18 cellular contexts compared by ENCODE assay signal in the genomic region with DNA sequence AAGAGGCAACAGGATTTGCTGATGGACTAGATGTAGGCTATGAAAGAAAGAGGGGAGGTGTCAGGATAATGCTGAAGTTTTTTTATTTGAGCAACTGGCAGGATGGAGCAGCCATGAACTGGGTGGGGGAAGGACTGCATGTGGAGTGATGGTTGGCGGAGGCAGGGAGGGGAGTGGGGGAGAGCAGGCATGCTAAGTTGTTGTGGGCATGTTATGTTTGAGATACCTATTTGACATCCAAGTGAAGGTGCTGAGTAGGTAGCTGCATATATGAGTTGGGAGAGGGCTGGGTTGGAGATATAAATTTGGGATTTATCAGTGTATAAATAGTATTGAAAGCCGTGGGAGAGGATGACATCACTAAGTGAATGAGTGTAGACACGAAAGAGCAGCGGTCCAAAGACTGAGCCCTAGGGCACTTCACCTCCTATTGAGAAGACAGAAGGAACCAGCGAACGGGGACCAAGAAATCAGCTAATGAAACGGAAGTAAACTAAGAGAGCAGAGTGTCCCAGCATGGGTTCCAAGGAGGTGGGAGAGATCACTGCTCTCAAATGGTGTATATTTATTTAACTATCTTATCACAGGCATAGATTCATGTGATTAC. TPM values are rescaled to one million over a fixed set of nuclear protein-coding genes. Genes with fewer than 3 reads are reported as not detected.
A peak's percentile ranks its signal among the peaks of the same experiment; 100 is the strongest.
DNase-seq lines count a peak whose midpoint lies in the region; ATAC-seq and TF ChIP-seq lines count a peak whose summit lies in the region.
"Had no signal": no experiment of that assay in that cellular context is flagged by ENCODE, and none has a peak within 500 bp of the region (broad histone marks: within the 10 kb centered on the region; RNA-seq: fewer than 3 reads in every experiment).

No MANE protein-coding gene starts in this region.

- DNase-seq in NCI-H69 (lab: John Stamatoyannopoulos, UW) (peak; percentile 67), head of caudate nucleus (peak in 36 of 42 donors; percentile 35 to 89 (median 63)), putamen (ENCODE audit: low spot score) (peak; percentile 64), gastrocnemius medialis (no peak)
- DNase-seq in activated naive CD4-positive, alpha-beta T cell treated with anti-CD3 and anti-CD28 coated beads for 36 hours = no peak
- DNase-seq in stimulated activated CD4-positive, alpha-beta T cell treated with anti-CD3 and anti-CD28 coated beads, Interleukin-2, amount 100 ng/mL, for 48 hours = no peak
- DNase-seq: ACHN; BE2C; C1 segment of cervical spinal cord; Caco-2; CD4-positive, CD25-positive, alpha-beta regulatory T cell; GM23248; HCEC 1CT; HFFc6 had no signal

- H3K36me3 ChIP-seq in HEK293 (ENCODE audit: control insufficient read depth in 2 of 2, insufficient read depth in 1 of 2, low read length in 2 of 2) (no peaks in the 10 kb centered on the region), gastrocnemius medialis (no peaks in the 10 kb centered on the region)
- H3K36me3 ChIP-seq: BE2C had no signal

- H3K9me3 Mint-ChIP-seq in activated naive CD4-positive, alpha-beta T cell treated with anti-CD3 and anti-CD28 coated beads for 36 hours = no peaks in the 10 kb centered on the region
- H3K9me3 Mint-ChIP-seq: HFFc6, IgD-negative memory B cell had no signal

- peaks cover 18% of the 10 kb centered on the region for H3K27me3 Mint-ChIP-seq in activated naive CD4-positive, alpha-beta T cell treated with anti-CD3 and anti-CD28 coated beads for 36 hours (ENCODE audit: low read depth)

- H3K4me1 Mint-ChIP-seq in activated naive CD4-positive, alpha-beta T cell treated with anti-CD3 and anti-CD28 coated beads for 36 hours (ENCODE audit: low read depth) = peaks cover 17% of the 10 kb centered on the region
- H3K4me1 Mint-ChIP-seq: CD4-positive, CD25-positive, alpha-beta regulatory T cell; IgD-negative memory B cell had no signal

- peaks cover 6 to 18% (median 6%) of the 10 kb centered on the region in 3 donors for H3K27me3 ChIP-seq in gastrocnemius medialis

- no peak overlapping the region for H3K4me3 Mint-ChIP-seq in activated naive CD4-positive, alpha-beta T cell treated with anti-CD3 and anti-CD28 coated beads for 36 hours
- H3K4me3 Mint-ChIP-seq: HFFc6 had no signal

- H3K27ac ChIP-seq in HEK293 (ENCODE audit: extremely low read depth, low read depth, low read length) (no peak overlapping the region), gastrocnemius medialis (no peak overlapping the region)
- H3K27ac ChIP-seq: GM23248 had no signal

- H3K9me3 ChIP-seq in HEK293 (ENCODE audit: control insufficient read depth, insufficient read depth, low read depth, low read length) (no peaks in the 10 kb centered on the region), gastrocnemius medialis (no peaks in the 10 kb centered on the region)
- H3K9me3 ChIP-seq: BE2C, Caco-2 had no signal

- ATAC-seq in gastrocnemius medialis = no peak
- ATAC-seq: HepG2 had no signal

- in situ Hi-C loops in gastrocnemius medialis (cut with MboI; ENCODE audit: low sequenced_read_pairs in 4 of 4) = no loop called here

- no peak for TF ChIP-seq POLR2A in gastrocnemius medialis (IDR thresholded peaks at IDR 0.05)

- H3K36me3 Mint-ChIP-seq in activated naive CD4-positive, alpha-beta T cell treated with anti-CD3 and anti-CD28 coated beads for 36 hours (ENCODE audit: low read depth) = no peaks in the 10 kb centered on the region
- H3K36me3 Mint-ChIP-seq: CD4-positive, CD25-positive, alpha-beta regulatory T cell had no signal

- H3K4me3 ChIP-seq in HEK293 (ENCODE audit: low read depth, low read length) (no peak overlapping the region), gastrocnemius medialis (no peak overlapping the region)
- H3K4me3 ChIP-seq: GM23248 had no signal

- H3K27ac Mint-ChIP-seq in activated naive CD4-positive, alpha-beta T cell treated with anti-CD3 and anti-CD28 coated beads for 36 hours = no peak overlapping the region
- H3K27ac Mint-ChIP-seq: CD4-positive, CD25-positive, alpha-beta regulatory T cell; HFFc6; IgD-negative memory B cell had no signal

- intact Hi-C loops in head of caudate nucleus (cut with DNase I) (no loop called here), gastrocnemius medialis (cut with DNase I; ENCODE audit: low total_unique reads) (no loop called here)
- intact Hi-C loops in activated naive CD4-positive, alpha-beta T cell treated with anti-CD3 and anti-CD28 coated beads for 36 hours (cut with micrococcal nuclease) = no loop called here

- TF ChIP-seq CTCF in HEK293 (tag by site-specific recombination; IDR thresholded peaks at IDR 0.05) (no peak), gastrocnemius medialis (IDR thresholded peaks at IDR 0.05 in 4 of 5, conservative IDR thresholded peaks at IDR 0.05 in 1 of 5) (no peak)

- POLR2A ChIA-PET in HEK293 (lab: Yijun Ruan, JAX) = interaction anchor here (0.5 to 1.6 kb wide), 5 partner anchors 11 to 54 kb away, joined by 3 to 7 read pairs (median 4); a partner anchor contains a TSS

- no peaks in the 10 kb centered on the region for H3K4me1 ChIP-seq in HEK293 (ENCODE audit: control insufficient read depth, insufficient read depth, low read length)
- H3K4me1 ChIP-seq in gastrocnemius medialis = no peaks in the 10 kb centered on the region
- H3K4me1 ChIP-seq: BE2C, Caco-2 had no signal

- CTCF ChIA-PET in HEK293 (lab: Yijun Ruan, JAX) = interaction anchor here (1.0 to 1.1 kb wide), 2 partner anchors 45 to 48 kb away, joined by 4 to 5 read pairs; no protein-coding TSS in a partner anchor
- CTCF ChIA-PET in activated naive CD4-positive, alpha-beta T cell treated with anti-CD3 and anti-CD28 coated beads for 36 hours (lab: Charles Lee) = no interaction called here

TF ChIP-seq in HEK293, 187 proteins besides CTCF, POLR2A, EP300 and RAD21 (continues in another document):
- TF ChIP-seq GLIS1 (tag by site-specific recombination; IDR thresholded peaks at IDR 0.05) (peak; percentile 63), ZNF10 (tag by site-specific recombination; IDR thresholded peaks at IDR 0.05) (no peak), OSR2 (tag by site-specific recombination; IDR thresholded peaks at IDR 0.05) (peak; percentile 11; the same call in 1 of the 2 replicates), EGR2 (tag by site-specific recombination; IDR thresholded peaks at IDR 0.05; ENCODE audit: low read depth) (0 out of 2 replicates have a peak, but pooled peaks have one; percentile 20), ZSCAN16 (tag by site-specific recombination; IDR thresholded peaks at IDR 0.05) (no peak), ZFHX2 (tag by site-specific recombination; conservative IDR thresholded peaks at IDR 0.05) (0 out of 2 replicates have a peak, but pooled peaks have one; percentile 35), ZBTB17 (tag by site-specific recombination; IDR thresholded peaks at IDR 0.05) (0 out of 2 replicates have a peak, but pooled peaks have one; percentile 15), ZNF23 (tag by site-specific recombination; IDR thresholded peaks at IDR 0.05; ENCODE audit: borderline replicate concordance) (no peak), ZNF341 (tag by site-specific recombination; IDR thresholded peaks at IDR 0.05; ENCODE audit: low read depth) (no peak), FEZF1 (tag by site-specific recombination; IDR thresholded peaks at IDR 0.05) (peak; percentile 57; the same call in 1 of the 2 replicates)
- TF ChIP-seq, protein P1, sequence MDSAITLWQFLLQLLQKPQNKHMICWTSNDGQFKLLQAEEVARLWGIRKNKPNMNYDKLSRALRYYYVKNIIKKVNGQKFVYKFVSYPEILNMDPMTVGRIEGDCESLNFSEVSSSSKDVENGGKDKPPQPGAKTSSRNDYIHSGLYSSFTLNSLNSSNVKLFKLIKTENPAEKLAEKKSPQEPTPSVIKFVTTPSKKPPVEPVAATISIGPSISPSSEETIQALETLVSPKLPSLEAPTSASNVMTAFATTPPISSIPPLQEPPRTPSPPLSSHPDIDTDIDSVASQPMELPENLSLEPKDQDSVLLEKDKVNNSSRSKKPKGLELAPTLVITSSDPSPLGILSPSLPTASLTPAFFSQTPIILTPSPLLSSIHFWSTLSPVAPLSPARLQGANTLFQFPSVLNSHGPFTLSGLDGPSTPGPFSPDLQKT (IDR thresholded peaks at IDR 0.05; ENCODE audit: borderline replicate concordance, low read depth, low read length) = no peak
- TF ChIP-seq, protein P2, sequence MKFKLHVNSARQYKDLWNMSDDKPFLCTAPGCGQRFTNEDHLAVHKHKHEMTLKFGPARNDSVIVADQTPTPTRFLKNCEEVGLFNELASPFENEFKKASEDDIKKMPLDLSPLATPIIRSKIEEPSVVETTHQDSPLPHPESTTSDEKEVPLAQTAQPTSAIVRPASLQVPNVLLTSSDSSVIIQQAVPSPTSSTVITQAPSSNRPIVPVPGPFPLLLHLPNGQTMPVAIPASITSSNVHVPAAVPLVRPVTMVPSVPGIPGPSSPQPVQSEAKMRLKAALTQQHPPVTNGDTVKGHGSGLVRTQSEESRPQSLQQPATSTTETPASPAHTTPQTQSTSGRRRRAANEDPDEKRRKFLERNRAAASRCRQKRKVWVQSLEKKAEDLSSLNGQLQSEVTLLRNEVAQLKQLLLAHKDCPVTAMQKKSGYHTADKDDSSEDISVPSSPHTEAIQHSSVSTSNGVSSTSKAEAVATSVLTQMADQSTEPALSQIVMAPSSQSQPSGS (tag by site-specific recombination; IDR thresholded peaks at IDR 0.05; ENCODE audit: low read depth) = 0 out of 2 replicates have a peak, but pooled peaks have one; percentile 10

RNA-seq across cellular contexts. Expression of a gene that starts 7.4 kb away (rescaled TPM):
- total RNA-seq in activated naive CD4-positive, alpha-beta T cell treated with anti-CD3 and anti-CD28 coated beads for 36 hours = 1 to 10 TPM; 7.7 to 8.3 TPM
- total RNA-seq in gastrocnemius medialis = under 1 TPM in 1 of 4 donors, not detected in 3; 0.12 TPM
- total RNA-seq: GM23248, H4, HFFc6 had no signal

RNA-seq across cellular contexts. Expression of a gene that starts 16.7 kb away (rescaled TPM):
- under 1 TPM; 0.81 to 0.88 TPM for total RNA-seq in activated naive CD4-positive, alpha-beta T cell treated with anti-CD3 and anti-CD28 coated beads for 36 hours
- 1 to 10 TPM in 1 of 4 donors, under 1 TPM in 2, not detected in 1; 0.29 to 1.1 (median 0.36) TPM for total RNA-seq in gastrocnemius medialis

RNA-seq across cellular contexts. Expression of a gene that starts 20.0 kb away (rescaled TPM):
- total RNA-seq in activated naive CD4-positive, alpha-beta T cell treated with anti-CD3 and anti-CD28 coated beads for 36 hours = 1 to 10 TPM; 8.9 to 9.5 TPM
- 10 to 100 TPM; 10.3 to 16.2 (median 14.1) TPM for total RNA-seq in gastrocnemius medialis

RNA-seq across cellular contexts. Expression of a gene that starts 44.3 kb away (rescaled TPM):
- 10 to 100 TPM; 16.1 to 17.7 TPM for total RNA-seq in activated naive CD4-positive, alpha-beta T cell treated with anti-CD3 and anti-CD28 coated beads for 36 hours
- 10 to 100 TPM in 2 of 4 donors, 1 to 10 TPM in 2; 8.9 to 16.2 (median 12.3) TPM for total RNA-seq in gastrocnemius medialis

RNA-seq across cellular contexts. Expression of a gene that starts 53.6 kb away (rescaled TPM):
- not detected for total RNA-seq in activated naive CD4-positive, alpha-beta T cell treated with anti-CD3 and anti-CD28 coated beads for 36 hours
- total RNA-seq in gastrocnemius medialis = not detected
- total RNA-seq: CD4-positive, CD25-positive, alpha-beta regulatory T cell; GM23248; H4; HFFc6 had no signal

Comparison
In these comparisons a context has a peak if more than half of its experiments do, and no peak if none do; other contexts are left out.
1. DNase-seq: peak in NCI-H69 (single experiment), head of caudate nucleus (36 of 42) and putamen (single experiment); none in activated naive CD4-positive, alpha-beta T cell treated with anti-CD3 and anti-CD28 coated beads for 36 hours (single experiment), gastrocnemius medialis (0 of 2) and stimulated activated CD4-positive, alpha-beta T cell treated with anti-CD3 and anti-CD28 coated beads, Interleukin-2, amount 100 ng/mL, for 48 hours (0 of 2).
2. RNA of a gene that starts 7.4 kb away (total RNA-seq): 7.7 to 8.3 TPM in activated naive CD4-positive, alpha-beta T cell treated with anti-CD3 and anti-CD28 coated beads for 36 hours; 0.12 TPM in gastrocnemius medialis; every median in the first group is over 4 times any median in the second.